Comparison of ENCODE assay signal across 1 cellular context in genomic region chr4:178068136-178068535, GRCh38.
TF ChIP-seq lines count a peak whose summit lies in the region.

No MANE protein-coding gene starts in this region.

TF ChIP-seq in GM23338, 12 proteins besides CTCF, POLR2A, EP300 and RAD21 (continued from another document):
- TF ChIP-seq ZNF462 (CRISPR knock-in tag; IDR thresholded peaks at IDR 0.05) = no peak
